In genomic region chr6:167956983-167957492, GRCh38 we compare ENCODE assay signal across 1 cellular context.
A peak's percentile ranks its signal among the peaks of the same experiment; 100 is the strongest.
TF ChIP-seq lines count a peak whose summit lies in the region.

No MANE protein-coding gene starts in this region.

TF ChIP-seq in HepG2, 621 proteins besides CTCF, POLR2A, EP300 and RAD21 (continued from another document and continues in another):
- TF ChIP-seq ZBTB33 (CRISPR knock-in tag; IDR thresholded peaks at IDR 0.05) = peak; percentile 99
- no peak for TF ChIP-seq HHEX (CRISPR knock-in tag; IDR thresholded peaks at IDR 0.05)
- no peak for TF ChIP-seq TAF1 (CRISPR knock-in tag; IDR thresholded peaks at IDR 0.05)
- TF ChIP-seq, protein P1, sequence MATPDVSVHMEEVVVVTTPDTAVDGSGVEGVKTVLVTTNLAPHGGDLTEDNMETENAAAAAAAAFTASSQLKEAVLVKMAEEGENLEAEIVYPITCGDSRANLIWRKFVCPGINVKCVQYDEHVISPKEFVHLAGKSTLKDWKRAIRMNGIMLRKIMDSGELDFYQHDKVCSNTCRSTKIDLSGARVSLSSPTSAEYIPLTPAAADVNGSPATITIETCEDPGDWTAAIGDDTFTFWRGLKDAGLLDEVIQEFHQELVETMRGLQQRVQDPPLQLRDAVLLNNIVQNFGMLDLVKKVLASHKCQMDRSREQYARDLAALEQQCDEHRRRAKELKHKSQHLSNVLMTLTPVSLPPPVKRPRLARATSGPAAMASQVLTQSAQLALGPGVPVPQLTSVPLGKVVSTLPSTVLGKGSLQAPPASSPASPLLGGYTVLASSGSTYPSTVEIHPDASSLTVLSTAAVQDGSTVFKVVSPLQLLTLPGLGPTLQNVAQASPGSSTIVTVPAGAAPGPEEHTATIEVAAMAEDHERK (CRISPR knock-in tag; IDR thresholded peaks at IDR 0.05; ENCODE audit: low read depth) = no peak
- TF ChIP-seq, protein P2, sequence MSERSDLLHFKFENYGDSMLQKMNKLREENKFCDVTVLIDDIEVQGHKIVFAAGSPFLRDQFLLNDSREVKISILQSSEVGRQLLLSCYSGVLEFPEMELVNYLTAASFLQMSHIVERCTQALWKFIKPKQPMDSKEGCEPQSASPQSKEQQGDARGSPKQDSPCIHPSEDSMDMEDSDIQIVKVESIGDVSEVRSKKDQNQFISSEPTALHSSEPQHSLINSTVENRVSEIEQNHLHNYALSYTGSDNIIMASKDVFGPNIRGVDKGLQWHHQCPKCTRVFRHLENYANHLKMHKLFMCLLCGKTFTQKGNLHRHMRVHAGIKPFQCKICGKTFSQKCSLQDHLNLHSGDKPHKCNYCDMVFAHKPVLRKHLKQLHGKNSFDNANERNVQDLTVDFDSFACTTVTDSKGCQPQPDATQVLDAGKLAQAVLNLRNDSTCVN (CRISPR knock-in tag; IDR thresholded peaks at IDR 0.05; ENCODE audit: borderline replicate concordance) = peak; percentile 100
- TF ChIP-seq ZNF17 (CRISPR knock-in tag; IDR thresholded peaks at IDR 0.05) = no peak
- TF ChIP-seq CBX2 (IDR thresholded peaks at IDR 0.05; ENCODE audit: low read depth, low read length) = no peak
- no peak for TF ChIP-seq CBX2 (CRISPR knock-in tag; IDR thresholded peaks at IDR 0.05; ENCODE audit: low read depth)
- no peak; the same call in 1 of the 2 replicates for TF ChIP-seq GABPB1 (CRISPR knock-in tag; IDR thresholded peaks at IDR 0.05)
- peak; percentile 83; the same call in 1 of the 2 replicates for TF ChIP-seq RBAK (CRISPR knock-in tag; IDR thresholded peaks at IDR 0.05)
- TF ChIP-seq, protein P3, sequence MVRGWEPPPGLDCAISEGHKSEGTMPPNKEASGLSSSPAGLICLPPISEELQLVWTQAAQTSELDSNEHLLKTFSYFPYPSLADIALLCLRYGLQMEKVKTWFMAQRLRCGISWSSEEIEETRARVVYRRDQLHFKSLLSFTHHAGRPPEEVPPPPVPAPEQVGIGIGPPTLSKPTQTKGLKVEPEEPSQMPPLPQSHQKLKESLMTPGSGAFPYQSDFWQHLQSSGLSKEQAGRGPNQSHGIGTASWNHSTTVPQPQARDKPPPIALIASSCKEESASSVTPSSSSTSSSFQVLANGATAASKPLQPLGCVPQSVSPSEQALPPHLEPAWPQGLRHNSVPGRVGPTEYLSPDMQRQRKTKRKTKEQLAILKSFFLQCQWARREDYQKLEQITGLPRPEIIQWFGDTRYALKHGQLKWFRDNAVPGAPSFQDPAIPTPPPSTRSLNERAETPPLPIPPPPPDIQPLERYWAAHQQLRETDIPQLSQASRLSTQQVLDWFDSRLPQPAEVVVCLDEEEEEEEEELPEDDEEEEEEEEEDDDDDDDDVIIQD (CRISPR knock-in tag; IDR thresholded peaks at IDR 0.05; ENCODE audit: low read depth) = peak; percentile 99
- TF ChIP-seq SOX5 (CRISPR knock-in tag; IDR thresholded peaks at IDR 0.05; ENCODE audit: borderline replicate concordance) = no peak; the same call in 1 of the 2 replicates
- no peak for TF ChIP-seq ZNF460 (CRISPR knock-in tag; IDR thresholded peaks at IDR 0.05; ENCODE audit: borderline replicate concordance)
- no peak for TF ChIP-seq ZFP36 (IDR thresholded peaks at IDR 0.05; ENCODE audit: borderline replicate concordance, low read depth, low read length, partially characterized antibody)
- TF ChIP-seq CHD2 (IDR thresholded peaks at IDR 0.05; ENCODE audit: low read depth, low read length) = no peak
- TF ChIP-seq, protein P4, sequence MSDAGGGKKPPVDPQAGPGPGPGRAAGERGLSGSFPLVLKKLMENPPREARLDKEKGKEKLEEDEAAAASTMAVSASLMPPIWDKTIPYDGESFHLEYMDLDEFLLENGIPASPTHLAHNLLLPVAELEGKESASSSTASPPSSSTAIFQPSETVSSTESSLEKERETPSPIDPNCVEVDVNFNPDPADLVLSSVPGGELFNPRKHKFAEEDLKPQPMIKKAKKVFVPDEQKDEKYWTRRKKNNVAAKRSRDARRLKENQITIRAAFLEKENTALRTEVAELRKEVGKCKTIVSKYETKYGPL (CRISPR knock-in tag; IDR thresholded peaks at IDR 0.05) = no peak
- TF ChIP-seq ZNF552 (CRISPR knock-in tag; IDR thresholded peaks at IDR 0.05; ENCODE audit: borderline replicate concordance) = no peak
- no peak for TF ChIP-seq ZNF577 (CRISPR knock-in tag; IDR thresholded peaks at IDR 0.05; ENCODE audit: borderline replicate concordance, low read depth)
- no peak for TF ChIP-seq CENPX (CRISPR knock-in tag; IDR thresholded peaks at IDR 0.05)
- no peak for TF ChIP-seq ZNF382 (CRISPR knock-in tag; IDR thresholded peaks at IDR 0.05; ENCODE audit: borderline replicate concordance)
- no peak for TF ChIP-seq PREB (CRISPR knock-in tag; IDR thresholded peaks at IDR 0.05)
- TF ChIP-seq ZBTB42 (CRISPR knock-in tag; IDR thresholded peaks at IDR 0.05) = no peak
- TF ChIP-seq ZNF713 (CRISPR knock-in tag; IDR thresholded peaks at IDR 0.05) = no peak; the same call in 1 of the 2 replicates
- TF ChIP-seq RARG (CRISPR knock-in tag; IDR thresholded peaks at IDR 0.05; ENCODE audit: low read depth) = no peak
- TF ChIP-seq TEAD3 (CRISPR knock-in tag; optimal IDR thresholded peaks at IDR 0.05; ENCODE audit: borderline replicate concordance) = peak; percentile 64
- TF ChIP-seq, protein P5, sequence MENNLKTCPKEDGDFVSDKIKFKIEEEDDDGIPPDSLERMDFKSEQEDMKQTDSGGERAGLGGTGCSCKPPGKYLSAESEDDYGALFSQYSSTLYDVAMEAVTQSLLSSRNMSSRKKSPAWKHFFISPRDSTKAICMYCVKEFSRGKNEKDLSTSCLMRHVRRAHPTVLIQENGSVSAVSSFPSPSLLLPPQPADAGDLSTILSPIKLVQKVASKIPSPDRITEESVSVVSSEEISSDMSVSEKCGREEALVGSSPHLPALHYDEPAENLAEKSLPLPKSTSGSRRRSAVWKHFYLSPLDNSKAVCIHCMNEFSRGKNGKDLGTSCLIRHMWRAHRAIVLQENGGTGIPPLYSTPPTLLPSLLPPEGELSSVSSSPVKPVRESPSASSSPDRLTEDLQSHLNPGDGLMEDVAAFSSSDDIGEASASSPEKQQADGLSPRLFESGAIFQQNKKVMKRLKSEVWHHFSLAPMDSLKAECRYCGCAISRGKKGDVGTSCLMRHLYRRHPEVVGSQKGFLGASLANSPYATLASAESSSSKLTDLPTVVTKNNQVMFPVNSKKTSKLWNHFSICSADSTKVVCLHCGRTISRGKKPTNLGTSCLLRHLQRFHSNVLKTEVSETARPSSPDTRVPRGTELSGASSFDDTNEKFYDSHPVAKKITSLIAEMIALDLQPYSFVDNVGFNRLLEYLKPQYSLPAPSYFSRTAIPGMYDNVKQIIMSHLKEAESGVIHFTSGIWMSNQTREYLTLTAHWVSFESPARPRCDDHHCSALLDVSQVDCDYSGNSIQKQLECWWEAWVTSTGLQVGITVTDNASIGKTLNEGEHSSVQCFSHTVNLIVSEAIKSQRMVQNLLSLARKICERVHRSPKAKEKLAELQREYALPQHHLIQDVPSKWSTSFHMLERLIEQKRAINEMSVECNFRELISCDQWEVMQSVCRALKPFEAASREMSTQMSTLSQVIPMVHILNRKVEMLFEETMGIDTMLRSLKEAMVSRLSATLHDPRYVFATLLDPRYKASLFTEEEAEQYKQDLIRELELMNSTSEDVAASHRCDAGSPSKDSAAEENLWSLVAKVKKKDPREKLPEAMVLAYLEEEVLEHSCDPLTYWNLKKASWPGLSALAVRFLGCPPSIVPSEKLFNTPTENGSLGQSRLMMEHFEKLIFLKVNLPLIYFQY (CRISPR knock-in tag; IDR thresholded peaks at IDR 0.05; ENCODE audit: borderline replicate concordance) = 0 out of 2 replicates have a peak, but pooled peaks have one; percentile 10
- no peak for TF ChIP-seq PBX3 (CRISPR knock-in tag; IDR thresholded peaks at IDR 0.05; ENCODE audit: borderline replicate concordance)
- TF ChIP-seq PAXIP1 (CRISPR knock-in tag; conservative IDR thresholded peaks at IDR 0.05) = peak; percentile 68
- no peak for TF ChIP-seq ZFAT (CRISPR knock-in tag; conservative IDR thresholded peaks at IDR 0.05)
- no peak for TF ChIP-seq ATF1 (CRISPR knock-in tag; IDR thresholded peaks at IDR 0.05)
- no peak for TF ChIP-seq TOPORS (CRISPR knock-in tag; IDR thresholded peaks at IDR 0.05)
- no peak for TF ChIP-seq CC2D1A (CRISPR knock-in tag; IDR thresholded peaks at IDR 0.05)
- TF ChIP-seq ZNF670 (CRISPR knock-in tag; IDR thresholded peaks at IDR 0.05; ENCODE audit: borderline replicate concordance) = no peak
- no peak for TF ChIP-seq ZNF326 (CRISPR knock-in tag; IDR thresholded peaks at IDR 0.05; ENCODE audit: borderline replicate concordance)
- no peak for TF ChIP-seq ZKSCAN8 (CRISPR knock-in tag; IDR thresholded peaks at IDR 0.05; ENCODE audit: borderline replicate concordance)
- TF ChIP-seq MTF2 (CRISPR knock-in tag; IDR thresholded peaks at IDR 0.05; ENCODE audit: borderline replicate concordance) = no peak
- 0 out of 2 replicates have a peak, but pooled peaks have one; percentile 48 for TF ChIP-seq MIER3 (CRISPR knock-in tag; IDR thresholded peaks at IDR 0.05; ENCODE audit: borderline replicate concordance)
- TF ChIP-seq, protein P6, sequence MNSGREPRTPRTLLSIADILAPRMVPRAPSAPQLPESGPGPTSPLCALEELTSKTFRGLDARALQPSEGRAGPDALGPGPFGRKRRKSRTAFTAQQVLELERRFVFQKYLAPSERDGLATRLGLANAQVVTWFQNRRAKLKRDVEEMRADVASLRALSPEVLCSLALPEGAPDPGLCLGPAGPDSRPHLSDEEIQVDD (CRISPR knock-in tag; IDR thresholded peaks at IDR 0.05; ENCODE audit: borderline replicate concordance) = no peak
- TF ChIP-seq ZNF839 (CRISPR knock-in tag; IDR thresholded peaks at IDR 0.05; ENCODE audit: borderline replicate concordance) = no peak
- no peak for TF ChIP-seq TARDBP (CRISPR knock-in tag; IDR thresholded peaks at IDR 0.05)
- TF ChIP-seq MZF1 (CRISPR knock-in tag; IDR thresholded peaks at IDR 0.05; ENCODE audit: borderline replicate concordance) = no peak
- TF ChIP-seq, protein P7, sequence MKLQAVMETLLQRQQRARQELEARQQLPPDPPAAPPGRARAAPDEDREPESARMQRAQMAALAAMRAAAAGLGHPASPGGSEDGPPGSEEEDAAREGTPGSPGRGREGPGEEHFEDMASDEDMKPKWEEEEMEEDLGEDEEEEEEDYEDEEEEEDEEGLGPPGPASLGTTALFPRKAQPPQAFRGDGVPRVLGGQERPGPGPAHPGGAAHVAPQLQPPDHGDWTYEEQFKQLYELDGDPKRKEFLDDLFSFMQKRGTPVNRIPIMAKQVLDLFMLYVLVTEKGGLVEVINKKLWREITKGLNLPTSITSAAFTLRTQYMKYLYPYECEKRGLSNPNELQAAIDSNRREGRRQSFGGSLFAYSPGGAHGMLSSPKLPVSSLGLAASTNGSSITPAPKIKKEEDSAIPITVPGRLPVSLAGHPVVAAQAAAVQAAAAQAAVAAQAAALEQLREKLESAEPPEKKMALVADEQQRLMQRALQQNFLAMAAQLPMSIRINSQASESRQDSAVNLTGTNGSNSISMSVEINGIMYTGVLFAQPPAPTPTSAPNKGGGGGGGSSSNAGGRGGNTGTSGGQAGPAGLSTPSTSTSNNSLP (IDR thresholded peaks at IDR 0.05; ENCODE audit: low read depth, low read length) = no peak
- TF ChIP-seq RFX5 (IDR thresholded peaks at IDR 0.05; ENCODE audit: low read depth, low read length) = no peak
- TF ChIP-seq ZNF510 (CRISPR knock-in tag; IDR thresholded peaks at IDR 0.05; ENCODE audit: low read depth) = no peak
- no peak for TF ChIP-seq ARNT2 (CRISPR knock-in tag; IDR thresholded peaks at IDR 0.05; ENCODE audit: low read depth)
- TF ChIP-seq SAP130 (CRISPR knock-in tag; IDR thresholded peaks at IDR 0.05; ENCODE audit: low read depth) = peak; percentile 22; the same call in 1 of the 2 replicates
